Comparison of ENCODE assay signal across 1 cellular context in the genomic region with DNA sequence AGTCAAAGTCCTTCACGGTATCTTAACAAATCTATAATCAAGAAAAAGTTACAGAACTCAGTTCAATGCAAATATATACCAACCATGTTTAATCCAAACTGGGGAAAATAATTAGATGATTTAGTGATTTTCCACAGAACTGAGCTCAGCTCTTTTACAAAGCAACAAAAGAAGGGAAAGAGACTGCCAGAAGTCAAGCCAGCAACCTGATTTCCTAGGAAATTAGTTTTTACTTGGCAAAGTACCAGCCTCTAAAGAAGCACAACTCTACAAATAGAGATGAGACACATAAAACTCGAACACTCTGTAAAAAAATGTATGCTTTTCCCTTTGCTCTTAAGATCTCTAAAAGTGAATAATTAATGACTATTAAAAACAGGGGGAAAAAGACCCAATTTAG.
TF ChIP-seq lines count a peak whose summit lies in the region.

No MANE protein-coding gene starts in this region.

TF ChIP-seq in endothelial cell of umbilical vein, 7 proteins besides CTCF, POLR2A, EP300 and RAD21:
- TF ChIP-seq EZH2 (IDR thresholded peaks at IDR 0.05; ENCODE audit: borderline replicate concordance, low read depth, low read length, severe bottlenecking) (no peak), JUN (IDR thresholded peaks at IDR 0.05; ENCODE audit: borderline replicate concordance, insufficient read depth, insufficient read length, low read depth) (no peak), FOS (IDR thresholded peaks at IDR 0.05; ENCODE audit: borderline replicate concordance, insufficient read depth, low read length) (no peak), POLR2AphosphoS5 (IDR thresholded peaks at IDR 0.05; ENCODE audit: insufficient read depth, low read depth, low read length) (no peak), MYC (IDR thresholded peaks at IDR 0.05; ENCODE audit: low read depth, low read length) (no peak), GATA2 (IDR thresholded peaks at IDR 0.05; ENCODE audit: insufficient read depth, insufficient read length, low read depth, low read length) (no peak)
- TF ChIP-seq, protein P1, sequence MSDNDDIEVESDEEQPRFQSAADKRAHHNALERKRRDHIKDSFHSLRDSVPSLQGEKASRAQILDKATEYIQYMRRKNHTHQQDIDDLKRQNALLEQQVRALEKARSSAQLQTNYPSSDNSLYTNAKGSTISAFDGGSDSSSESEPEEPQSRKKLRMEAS (IDR thresholded peaks at IDR 0.05; ENCODE audit: insufficient read depth, insufficient read length), result no peak
